In genomic region chr12:72141381-72141780, GRCh38 we compare ENCODE assay signal across 1 cellular context.
A peak's percentile ranks its signal among the peaks of the same experiment; 100 is the strongest.
TF ChIP-seq lines count a peak whose summit lies in the region.

No MANE protein-coding gene starts in this region.

TF ChIP-seq in GM12878, 131 proteins besides CTCF, POLR2A, EP300 and RAD21 (continued from another document):
- no peak for TF ChIP-seq NKRF (conservative IDR thresholded peaks at IDR 0.05)
- no peak for TF ChIP-seq ESRRA (IDR thresholded peaks at IDR 0.05; ENCODE audit: low read length)
- TF ChIP-seq PRDM15 (CRISPR knock-in tag; IDR thresholded peaks at IDR 0.05) = no peak
- TF ChIP-seq MEF2A (IDR thresholded peaks at IDR 0.05; ENCODE audit: insufficient read depth, low read depth, low read length) = peak; percentile 78
- TF ChIP-seq SUPT20H (IDR thresholded peaks at IDR 0.05; ENCODE audit: borderline replicate concordance, control insufficient read depth, low read depth, low read length) = no peak
- peak; percentile 52; the same call in 1 of the 2 replicates for TF ChIP-seq REST (IDR thresholded peaks at IDR 0.05; ENCODE audit: low read depth, low read length)
- TF ChIP-seq SKIL (IDR thresholded peaks at IDR 0.05; ENCODE audit: low read depth, poor library complexity, severe bottlenecking) = peak; percentile 92
- TF ChIP-seq CBFB (IDR thresholded peaks at IDR 0.05; ENCODE audit: low read depth) = peak; percentile 88
- TF ChIP-seq BRCA1 (IDR thresholded peaks at IDR 0.05; ENCODE audit: low read depth, low read length) = no peak
- no peak for TF ChIP-seq POU2F2 (IDR thresholded peaks at IDR 0.05; ENCODE audit: borderline replicate concordance, low read depth, low read length)
- 0 out of 2 replicates have a peak, but pooled peaks have one; percentile 48 for TF ChIP-seq DPF2 (IDR thresholded peaks at IDR 0.05)
- no peak for TF ChIP-seq STAT3 (IDR thresholded peaks at IDR 0.05; ENCODE audit: low read depth, low read length)
- no peak for TF ChIP-seq SPI1 (IDR thresholded peaks at IDR 0.05; ENCODE audit: borderline replicate concordance, insufficient read depth, low read depth, low read length)
- TF ChIP-seq RELA (IDR thresholded peaks at IDR 0.05; ENCODE audit: borderline replicate concordance, partially characterized antibody) = no peak
- peak; percentile 80 for TF ChIP-seq MTA2 (IDR thresholded peaks at IDR 0.05; ENCODE audit: low read depth)
- no peak for TF ChIP-seq RCOR1 (conservative IDR thresholded peaks at IDR 0.05; ENCODE audit: low read depth, low read length)
- TF ChIP-seq GATAD2B (conservative IDR thresholded peaks at IDR 0.05; ENCODE audit: low read depth) = no peak
- TF ChIP-seq ZSCAN29 (IDR thresholded peaks at IDR 0.05) = no peak
- TF ChIP-seq NFXL1 (IDR thresholded peaks at IDR 0.05; ENCODE audit: borderline replicate concordance) = no peak
- 0 out of 2 replicates have a peak, but pooled peaks have one; percentile 22 for TF ChIP-seq IKZF1 (conservative IDR thresholded peaks at IDR 0.05)
- peak; percentile 87 for TF ChIP-seq NR2F1 (conservative IDR thresholded peaks at IDR 0.05)
- peak; percentile 71; the same call in 1 of the 2 replicates for TF ChIP-seq IRF4 (IDR thresholded peaks at IDR 0.05; ENCODE audit: low read depth, low read length)
- TF ChIP-seq BCL11A (IDR thresholded peaks at IDR 0.05; ENCODE audit: low read depth, low read length) = peak; percentile 49
- peak; percentile 46; the same call in 1 of the 2 replicates for TF ChIP-seq BMI1 (IDR thresholded peaks at IDR 0.05; ENCODE audit: borderline replicate concordance)
- TF ChIP-seq BHLHE40 (IDR thresholded peaks at IDR 0.05; ENCODE audit: borderline replicate concordance in 1 of 2, low read depth in 2 of 2, low read length in 1 of 2) = peak; percentile 3 to 26; a peak in 1 of 4 replicates
- 0 out of 2 replicates have a peak, but pooled peaks have one; percentile 25 for TF ChIP-seq EED (IDR thresholded peaks at IDR 0.05; ENCODE audit: low read depth)
